Comparison of ENCODE assay signal across 12 cellular contexts in genomic region chr1:13703558-13704485, GRCh38. TPM values are rescaled to one million over a fixed set of nuclear protein-coding genes. Genes with fewer than 3 reads are reported as not detected.
DNase-seq lines count a peak whose midpoint lies in the region; ATAC-seq and TF ChIP-seq lines count a peak whose summit lies in the region.
"Had no signal": no experiment of that assay in that cellular context is flagged by ENCODE, and none has a peak within 500 bp of the region (broad histone marks: within the 10 kb centered on the region; RNA-seq: fewer than 3 reads in every experiment).

No MANE protein-coding gene starts in this region.

- H3K4me3 Mint-ChIP-seq in T-helper 17 cell = peak overlapping the region; percentile 78

- intact Hi-C loops in sciatic nerve (cut with DNase I) = no loop called here

- H3K27me3 Mint-ChIP-seq in T-helper 17 cell = no peaks in the 10 kb centered on the region

- TF ChIP-seq CTCF in AG10803 (conservative IDR thresholded peaks at IDR 0.05; ENCODE audit: low read length) = peak; percentile 31; the same call in 1 of the 2 replicates

- H3K4me3 ChIP-seq in AG10803 (ENCODE audit: low read length) (no peak overlapping the region), GM08714 (ENCODE audit: low read length) (peak overlapping the region; percentile 60)
- H3K4me3 ChIP-seq: mucosa of descending colon, prostate gland, SJSA1 had no signal

- peak overlapping the region; percentile 99 for H3K27ac Mint-ChIP-seq in T-helper 17 cell

- H3K36me3 Mint-ChIP-seq in T-helper 17 cell (ENCODE audit: low read depth) = peaks cover 10% of the 10 kb centered on the region

- peaks cover 50% of the 10 kb centered on the region for H3K4me1 Mint-ChIP-seq in T-helper 17 cell

- ATAC-seq in T-helper 17 cell (no peak), sciatic nerve (no peak), HG03108 (IDR thresholded peaks at IDR 0.05; ENCODE audit: unreplicated experiment) (no peak), GM19328 (IDR thresholded peaks at IDR 0.05; ENCODE audit: unreplicated experiment) (no peak)

- no peaks in the 10 kb centered on the region for H3K9me3 ChIP-seq in T-helper 17 cell (ENCODE audit: control insufficient read depth, low read length, poor library complexity, severe bottlenecking)
- H3K9me3 ChIP-seq: mucosa of descending colon, prostate gland had no signal

- no peak for DNase-seq in AG10803 (ENCODE audit: low read depth)
- no peak for DNase-seq in T-helper 17 cell
- peak; percentile 69 for DNase-seq in foreskin melanocyte
- no peak for DNase-seq in NCI-H446 (lab: John Stamatoyannopoulos, UW)
- DNase-seq in sciatic nerve (ENCODE audit: low spot score) = no peak
- DNase-seq: EL had no signal

RNA-seq across cellular contexts. Expression of gene PRDM2, which starts 3.8 kb away (rescaled TPM):
- 100 to 1,000 TPM; 173 to 181 TPM for total RNA-seq in T-helper 17 cell
- 68.1 TPM for total RNA-seq in sciatic nerve
